21 cellular contexts compared by ENCODE assay signal in genomic region chr3:126549861-126550487, GRCh38. TPM values are rescaled to one million over a fixed set of nuclear protein-coding genes. Genes with fewer than 3 reads are reported as not detected.
DNase-seq lines count a peak whose midpoint lies in the region; ATAC-seq, FAIRE-seq and TF ChIP-seq lines count a peak whose summit lies in the region.
"Had no signal": no experiment of that assay in that cellular context is flagged by ENCODE, and none has a peak within 500 bp of the region (broad histone marks: within the 10 kb centered on the region; RNA-seq: fewer than 3 reads in every experiment).

No MANE protein-coding gene starts in this region.

- no peaks in the 10 kb centered on the region for H4K20me1 ChIP-seq in H1 (replicated peaks in 1 of 2; ENCODE audit: control insufficient read depth in 1 of 2, insufficient read depth in 2 of 2, low read length in 2 of 2)

- H3K27ac Mint-ChIP-seq in activated naive CD4-positive, alpha-beta T cell treated with anti-CD3 and anti-CD28 coated beads, Interleukin-2, amount 10 ng/mL, durations not matched to agents 7 days and 5 days, result no peak overlapping the region
- H3K27ac Mint-ChIP-seq: activated T-cell treated with anti-CD3 and anti-CD28 coated beads, Interleukin-2, amount 50 U/mL, for 24 hours; CD8-positive, alpha-beta memory T cell had no signal

- peak overlapping the region; percentile 83 for H3K18ac ChIP-seq in H1 (ENCODE audit: extremely low read depth, low read length)

- no peak overlapping the region for H2AFZ ChIP-seq in H1 (ENCODE audit: low read length)

- POLR2A ChIA-PET in H1 (lab: Charles Lee; ENCODE audit: partially characterized antibody), result no interaction called here

- H3K27me3 Mint-ChIP-seq in activated naive CD4-positive, alpha-beta T cell treated with anti-CD3 and anti-CD28 coated beads, Interleukin-2, amount 10 ng/mL, durations not matched to agents 7 days and 5 days, result peaks cover 17% of the 10 kb centered on the region

- TF ChIP-seq CTCF in H1 (IDR thresholded peaks at IDR 0.05; ENCODE audit: control extremely low read depth in 1 of 3, insufficient read depth in 1 of 3, low read depth in 1 of 3, low read length in 3 of 3), result no peak

- no peak overlapping the region for H3K4ac ChIP-seq in H1 (replicated peaks; ENCODE audit: insufficient read length, low read depth, low read length)

- no peaks in the 10 kb centered on the region for H3K36me3 Mint-ChIP-seq in activated naive CD4-positive, alpha-beta T cell treated with anti-CD3 and anti-CD28 coated beads, Interleukin-2, amount 10 ng/mL, durations not matched to agents 7 days and 5 days
- H3K36me3 Mint-ChIP-seq: CD8-positive, alpha-beta memory T cell had no signal

- H3K4me1 Mint-ChIP-seq in activated naive CD4-positive, alpha-beta T cell treated with anti-CD3 and anti-CD28 coated beads, Interleukin-2, amount 10 ng/mL, durations not matched to agents 7 days and 5 days, result no peaks in the 10 kb centered on the region
- H3K4me1 Mint-ChIP-seq: CD8-positive, alpha-beta memory T cell had no signal

- H3K79me2 ChIP-seq in H1 (ENCODE audit: control insufficient read depth in 1 of 2, insufficient read depth in 2 of 2, low read length in 2 of 2), result no peaks in the 10 kb centered on the region

- no peak for TF ChIP-seq RAD21 in H1 (IDR thresholded peaks at IDR 0.05 in 1 of 2, conservative IDR thresholded peaks at IDR 0.05 in 1 of 2; ENCODE audit: low read depth in 2 of 2, low read length in 2 of 2)

- H2BK15ac ChIP-seq in H1 (ENCODE audit: low read length), result peak overlapping the region; percentile 88; the same call in 1 of the 2 replicates

- no peak overlapping the region for H3K56ac ChIP-seq in H1 (replicated peaks; ENCODE audit: insufficient read length, low read depth, low read length)

- no peak overlapping the region for H3K9ac ChIP-seq in H1 (replicated peaks in 1 of 4; ENCODE audit: extremely low read depth in 1 of 4, low read depth in 3 of 4, low read length in 3 of 4)

- H3K9me3 ChIP-seq in H1 (ENCODE audit: insufficient read depth in 2 of 2, low read depth in 1 of 2, low read length in 1 of 2), result no peaks in the 10 kb centered on the region
- H3K9me3 ChIP-seq: tibial artery had no signal

- no peak overlapping the region for H3K4me3 ChIP-seq in H1 (ENCODE audit: extremely low read depth in 1 of 4, insufficient read depth in 2 of 4, low read depth in 3 of 4, low read length in 4 of 4)
- H3K4me3 ChIP-seq: tibial artery had no signal

- TF ChIP-seq EP300 in H1 (IDR thresholded peaks at IDR 0.05; ENCODE audit: borderline replicate concordance in 1 of 2, low read depth in 2 of 2, low read length in 2 of 2), result no peak

- DNase-seq in activated naive CD4-positive, alpha-beta T cell treated with anti-CD3 and anti-CD28 coated beads, Interleukin-2, amount 10 ng/mL, durations not matched to agents 7 days and 5 days, result peak; percentile 17
- no peak for DNase-seq in activated naive CD4-positive, alpha-beta T cell (lab: John Stamatoyannopoulos, UW)
- DNase-seq in H1 (ENCODE audit: low read depth in 1 of 2, low spot score in 2 of 2) (peak in 1 of 2 experiments; percentile 45), myocyte (ENCODE audit: low read depth) (peak; percentile 12), ureter (ENCODE audit: low spot score) (peak; percentile 17), SHP77 treated with DMSO at 0.1 percent for 48 hours (lab: John Stamatoyannopoulos, UW) (no peak)
- no peak for DNase-seq in activated CD4-positive, alpha-beta T cell treated with anti-CD3 and anti-CD28 coated beads, Interleukin-2, amount 50 U/mL, for 1 hour
- DNase-seq: ACHN; foreskin fibroblast; KBM-7; NCI-H2171; NK-92 treated with Interleukin-12 subunit alpha and Interleukin-12 subunit beta, amount 100 ng/mL, for 24 hours; stimulated activated CD4-positive, alpha-beta T cell treated with anti-CD3 and anti-CD28 coated beads, Interleukin-4, amount 100 ng/mL, for 24 hours had no signal

- H4K5ac ChIP-seq in H1 (ENCODE audit: insufficient read length, low read depth, low read length), result no peak overlapping the region

- H2BK12ac ChIP-seq in H1 (ENCODE audit: low read depth, low read length), result peak overlapping the region; percentile 90; the same call in 1 of the 2 replicates

- no peaks in the 10 kb centered on the region for H3K27me3 ChIP-seq in H1 (replicated peaks in 1 of 4; ENCODE audit: control insufficient read depth in 3 of 4, extremely low read depth in 1 of 4, insufficient read depth in 3 of 4, low read length in 3 of 4)

- no peaks in the 10 kb centered on the region for H3K9me3 Mint-ChIP-seq in activated naive CD4-positive, alpha-beta T cell treated with anti-CD3 and anti-CD28 coated beads, Interleukin-2, amount 10 ng/mL, durations not matched to agents 7 days and 5 days
- H3K9me3 Mint-ChIP-seq: activated T-cell treated with anti-CD3 and anti-CD28 coated beads, Interleukin-2, amount 50 U/mL, for 24 hours; CD8-positive, alpha-beta memory T cell; neural crest cell had no signal

- H2BK20ac ChIP-seq in H1 (ENCODE audit: low read length), result peak overlapping the region; percentile 72; the same call in 1 of the 2 replicates

- H2AK5ac ChIP-seq in H1 (ENCODE audit: low read depth, low read length), result no peak overlapping the region

- WGBS in H1 (ENCODE audit: extremely low coverage in 1 of 2, insufficient coverage in 1 of 2, insufficient read length in 1 of 2, insufficient replicate concordance in 2 of 2, low coverage in 1 of 2, low lambda C conversion rate in 2 of 2, missing lambda C conversion rate in 1 of 2), 2 experiments, result 88% methylated on average over 12 of the region's 12 CpGs; no CpG with 5 or more reads in 1 of the 2 experiments

- H2BK5ac ChIP-seq in H1 (ENCODE audit: low read depth, low read length), result peak overlapping the region; percentile 91; the same call in 1 of the 2 replicates

- no peak overlapping the region for H3K23ac ChIP-seq in H1 (ENCODE audit: insufficient read length)

- ATAC-seq in HG03095 (IDR thresholded peaks at IDR 0.05; ENCODE audit: unreplicated experiment), result no peak

- H3K14ac ChIP-seq in H1 (ENCODE audit: insufficient read length), result no peak overlapping the region

- no peak overlapping the region for H3K4me3 Mint-ChIP-seq in activated naive CD4-positive, alpha-beta T cell treated with anti-CD3 and anti-CD28 coated beads, Interleukin-2, amount 10 ng/mL, durations not matched to agents 7 days and 5 days
- H3K4me3 Mint-ChIP-seq: activated T-cell treated with anti-CD3 and anti-CD28 coated beads, Interleukin-2, amount 50 U/mL, for 24 hours; CD8-positive, alpha-beta memory T cell; neural crest cell had no signal

- FAIRE-seq in H1 (lab: Jason Lieb, UNC), result no peak
- FAIRE-seq: endometrium had no signal

- no peak for TF ChIP-seq POLR2A in H1 (IDR thresholded peaks at IDR 0.05; ENCODE audit: control extremely low read depth in 1 of 2, low read depth in 2 of 2, low read length in 2 of 2)

- H3K23me2 ChIP-seq in H1 (ENCODE audit: low read depth, low read length), result peaks cover 3% of the 10 kb centered on the region; the same call in 1 of the 2 replicates

- no peak overlapping the region for H3K4me2 ChIP-seq in H1 (ENCODE audit: insufficient read depth in 1 of 2, low read depth in 2 of 2, low read length in 2 of 2)

- H3K4me1 ChIP-seq in H1 (replicated peaks in 1 of 4; ENCODE audit: control insufficient read depth in 3 of 4, insufficient read depth in 4 of 4, low read length in 3 of 4), result peaks cover 0 to 20% (median 10%) of the 10 kb centered on the region in 4 experiments; a peak in 6 of 7 replicates
- H3K4me1 ChIP-seq: tibial artery had no signal

- H3K79me1 ChIP-seq in H1 (ENCODE audit: low read depth, low read length), result no peaks in the 10 kb centered on the region

- CTCF ChIA-PET in activated naive CD4-positive, alpha-beta T cell treated with anti-CD3 and anti-CD28 coated beads, Interleukin-2, amount 10 ng/mL, durations not matched to agents 7 days and 5 days (lab: Charles Lee), result no interaction called here
- CTCF ChIA-PET in H1 (lab: Charles Lee; ENCODE audit: partially characterized antibody), result interaction anchor here (0.8 to 1.6 kb wide), 4 partner anchors 8 to 27 kb away, joined by 3 to 5 read pairs (median 4); no protein-coding TSS in a partner anchor

- no peak overlapping the region; the same call in 1 of the 2 replicates for H4K8ac ChIP-seq in H1 (ENCODE audit: extremely low read depth, insufficient read depth, low read length)

- peak overlapping the region; percentile 36 for H4K91ac ChIP-seq in H1 (replicated peaks; ENCODE audit: insufficient read length, low read length)

- no peak overlapping the region for H3K27ac ChIP-seq in H1 (ENCODE audit: low read depth, low read length)
- H3K27ac ChIP-seq: HL-60, tibial artery had no signal

- H2BK120ac ChIP-seq in H1 (replicated peaks; ENCODE audit: low read depth, low read length), result no peak overlapping the region

- H3K36me3 ChIP-seq in H1 (ENCODE audit: control insufficient read depth in 2 of 4, insufficient read depth in 4 of 4, low read length in 3 of 4), result no peaks in the 10 kb centered on the region; a peak in 1 of 8 replicates
- H3K36me3 ChIP-seq: tibial artery had no signal

RNA-seq across cellular contexts. Expression of gene C3orf22, which starts 8.8 kb away (rescaled TPM):
- not detected in 2 replicates for total RNA-seq in H1 (2021; fragmentation: NEBNext Ultra II Directional; extraction: Animal tissue kit (Norgen Biotek cat#: 25700))
- not detected in 2 replicates for polyA plus RNA-seq in H1 (2011; rRNA removed)
- not detected for polyA plus RNA-seq in H1 (2011; cell fraction: cytosol; rRNA removed)
- polyA plus RNA-seq in H1 (2011; cell fraction: nucleus; rRNA removed), result not detected
- polyA plus RNA-seq in H1 (2012, experiment 1 of 2), result not detected in 4 replicates
- not detected for polyA plus RNA-seq in H1 (2012, experiment 2 of 2)
- polyA plus RNA-seq in H1 (2013, experiment 1 of 2), result not detected
- not detected for polyA plus RNA-seq in H1 (2013, experiment 2 of 2)
- not detected in 2 replicates for polyA minus RNA-seq in H1 (2011; rRNA and poly(A)+ RNA removed)
- not detected for polyA minus RNA-seq in H1 (2011; cell fraction: cytosol; rRNA and poly(A)+ RNA removed)
- not detected for polyA minus RNA-seq in H1 (2011; cell fraction: nucleus; rRNA and poly(A)+ RNA removed)
- total RNA-seq in myocyte, result not detected in 2 replicates
- polyA plus RNA-seq in myocyte (2012), result not detected
- not detected for total RNA-seq in ureter
- total RNA-seq: CD8-positive, alpha-beta memory T cell; neural crest cell; T-helper 2 cell treated with Interferon-gamma antibody and Interleukin-4, amounts not matched to agents 100 ng/mL and 5 ng/mL, for 36 hours had no signal
- polyA plus RNA-seq: CD8-positive, alpha-beta memory T cell had no signal

RNA-seq across cellular contexts. Expression of gene CHST13, which starts 26.0 kb away (rescaled TPM):
- total RNA-seq in H1 (2021; fragmentation: NEBNext Ultra II Directional; extraction: Animal tissue kit (Norgen Biotek cat#: 25700)), result 5.4 and 5.9 TPM in 2 replicates
- 11.7 and 15.6 TPM in 2 replicates for polyA plus RNA-seq in H1 (2011; rRNA removed)
- 7.5 TPM for polyA plus RNA-seq in H1 (2011; cell fraction: cytosol; rRNA removed)
- 7.6 TPM for polyA plus RNA-seq in H1 (2011; cell fraction: nucleus; rRNA removed)
- polyA plus RNA-seq in H1 (2012, experiment 1 of 2), result 2.1 to 6.2 TPM (median 5.1 TPM) in 4 replicates
- polyA plus RNA-seq in H1 (2012, experiment 2 of 2), result 5.3 TPM
- polyA plus RNA-seq in H1 (2013, experiment 1 of 2), result 9.0 TPM
- 9.3 TPM for polyA plus RNA-seq in H1 (2013, experiment 2 of 2)
- 0.22 and 0.57 TPM in 2 replicates for polyA minus RNA-seq in H1 (2011; rRNA and poly(A)+ RNA removed)
- 4.1 TPM for polyA minus RNA-seq in H1 (2011; cell fraction: cytosol; rRNA and poly(A)+ RNA removed)
- 2.8 TPM for polyA minus RNA-seq in H1 (2011; cell fraction: nucleus; rRNA and poly(A)+ RNA removed)
- 0.21 TPM in 1 of 2 replicates, not detected in the other for total RNA-seq in myocyte
- 0.13 TPM for polyA plus RNA-seq in myocyte (2012)
- not detected for total RNA-seq in ureter
- total RNA-seq: T-helper 2 cell treated with Interferon-gamma antibody and Interleukin-4, amounts not matched to agents 100 ng/mL and 5 ng/mL, for 36 hours had no signal
- polyA plus RNA-seq: CD8-positive, alpha-beta memory T cell had no signal

RNA-seq across cellular contexts. Expression of gene UROC1, which starts 32.4 kb away (rescaled TPM):
- not detected in 2 replicates for total RNA-seq in H1 (2021; fragmentation: NEBNext Ultra II Directional; extraction: Animal tissue kit (Norgen Biotek cat#: 25700))
- polyA plus RNA-seq in H1 (2011; rRNA removed), result 0.03 and 0.09 TPM in 2 replicates
- polyA plus RNA-seq in H1 (2011; cell fraction: cytosol; rRNA removed), result 0.05 TPM
- polyA plus RNA-seq in H1 (2011; cell fraction: nucleus; rRNA removed), result 0.10 TPM
- 0.05 TPM in 2 of 4 replicates, not detected in the others for polyA plus RNA-seq in H1 (2012, experiment 1 of 2)
- polyA plus RNA-seq in H1 (2012, experiment 2 of 2), result not detected
- polyA plus RNA-seq in H1 (2013, experiment 1 of 2), result not detected
- polyA plus RNA-seq in H1 (2013, experiment 2 of 2), result 0.04 TPM
- polyA minus RNA-seq in H1 (2011; rRNA and poly(A)+ RNA removed), result 0.05 TPM in 1 of 2 replicates, not detected in the other
- not detected for polyA minus RNA-seq in H1 (2011; cell fraction: cytosol; rRNA and poly(A)+ RNA removed)
- polyA minus RNA-seq in H1 (2011; cell fraction: nucleus; rRNA and poly(A)+ RNA removed), result not detected
- total RNA-seq in myocyte (not detected in 2 replicates), ureter (not detected)
- 0.03 TPM for polyA plus RNA-seq in myocyte (2012)
- total RNA-seq: CD8-positive, alpha-beta memory T cell; neural crest cell; T-helper 2 cell treated with Interferon-gamma antibody and Interleukin-4, amounts not matched to agents 100 ng/mL and 5 ng/mL, for 36 hours had no signal
- polyA plus RNA-seq: CD8-positive, alpha-beta memory T cell had no signal

Comparison
In these comparisons a context has a peak if more than half of its experiments do, and no peak if none do; other contexts are left out.
1. DNase-seq: peak in activated naive CD4-positive, alpha-beta T cell treated with anti-CD3 and anti-CD28 coated beads, Interleukin-2, amount 10 ng/mL, durations not matched to agents 7 days and 5 days (single experiment), myocyte (single experiment) and ureter (single experiment); none in activated naive CD4-positive, alpha-beta T cell (0 of 4), activated CD4-positive, alpha-beta T cell treated with anti-CD3 and anti-CD28 coated beads, Interleukin-2, amount 50 U/mL, for 1 hour (single experiment) and SHP77 treated with DMSO at 0.1 percent for 48 hours (single experiment).